ENCODE assay signal across 2 cellular contexts in genomic region chr11:86698634-86699033, GRCh38.
TF ChIP-seq lines count a peak whose summit lies in the region.

No MANE protein-coding gene starts in this region.

TF ChIP-seq in A549, 52 proteins besides CTCF, POLR2A, EP300 and RAD21:
- TF ChIP-seq CHD2 (IDR thresholded peaks at IDR 0.05; ENCODE audit: low read length, partially characterized antibody) = no peak
- TF ChIP-seq SMC3 (IDR thresholded peaks at IDR 0.05) = no peak
- TF ChIP-seq FOSL2 (IDR thresholded peaks at IDR 0.05) = no peak
- TF ChIP-seq FOSL2 (CRISPR knock-in tag; IDR thresholded peaks at IDR 0.05) = no peak
- no peak for TF ChIP-seq HES2 (IDR thresholded peaks at IDR 0.05)
- no peak for TF ChIP-seq PHF8 (IDR thresholded peaks at IDR 0.05; ENCODE audit: borderline replicate concordance, low read depth)
- TF ChIP-seq ZSCAN20 (CRISPR knock-in tag; IDR thresholded peaks at IDR 0.05) = no peak
- no peak for TF ChIP-seq HEYL (CRISPR knock-in tag; IDR thresholded peaks at IDR 0.05)
- TF ChIP-seq TFCP2L1 (CRISPR knock-in tag; IDR thresholded peaks at IDR 0.05) = no peak
- TF ChIP-seq KDM5A (IDR thresholded peaks at IDR 0.05) = no peak
- TF ChIP-seq HOXB13 (CRISPR knock-in tag; IDR thresholded peaks at IDR 0.05; ENCODE audit: low read depth) = no peak
- TF ChIP-seq POLR2AphosphoS2 (conservative IDR thresholded peaks at IDR 0.05; ENCODE audit: low read length) = no peak
- no peak for TF ChIP-seq CHD4 (IDR thresholded peaks at IDR 0.05; ENCODE audit: borderline replicate concordance)
- no peak for TF ChIP-seq KDM1A (IDR thresholded peaks at IDR 0.05; ENCODE audit: low read depth)

TF ChIP-seq in WTC11, 78 proteins besides CTCF, POLR2A, EP300 and RAD21:
- no peak for TF ChIP-seq RELA (CRISPR knock-in tag; IDR thresholded peaks at IDR 0.05; ENCODE audit: borderline replicate concordance)
- TF ChIP-seq ARID4B (CRISPR knock-in tag; IDR thresholded peaks at IDR 0.05; ENCODE audit: borderline replicate concordance) = no peak
- TF ChIP-seq RORB (CRISPR knock-in tag; IDR thresholded peaks at IDR 0.05) = no peak
- no peak for TF ChIP-seq AR (CRISPR knock-in tag; IDR thresholded peaks at IDR 0.05)
- TF ChIP-seq ZBTB21 (CRISPR knock-in tag; IDR thresholded peaks at IDR 0.05; ENCODE audit: borderline replicate concordance) = no peak
- no peak for TF ChIP-seq ATF6 (CRISPR knock-in tag; IDR thresholded peaks at IDR 0.05)
